ENCODE assay signal across 16 cellular contexts in the genomic region with DNA sequence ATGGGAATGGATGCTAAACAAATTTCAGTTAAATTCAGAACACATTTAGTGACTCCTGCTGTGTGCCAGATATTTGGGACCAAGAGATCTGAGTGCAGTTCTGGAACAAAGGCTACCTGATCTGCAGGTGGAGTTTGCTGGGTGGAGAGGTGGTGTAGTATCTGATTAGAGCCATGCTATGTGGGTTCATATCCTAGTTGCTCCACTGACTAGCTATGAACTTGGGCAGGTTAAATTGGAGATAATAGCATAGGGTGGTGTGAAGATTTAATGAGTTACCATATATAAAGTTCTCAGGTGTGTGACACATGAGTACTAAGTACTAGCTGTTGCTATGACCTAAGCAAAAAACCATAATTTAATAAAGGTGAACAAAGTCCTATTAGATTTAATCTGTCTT. TPM values are rescaled to one million over a fixed set of nuclear protein-coding genes. Genes with fewer than 3 reads are reported as not detected.
DNase-seq lines count a peak whose midpoint lies in the region; FAIRE-seq and TF ChIP-seq lines count a peak whose summit lies in the region.
"Had no signal": no experiment of that assay in that cellular context is flagged by ENCODE, and none has a peak within 500 bp of the region (broad histone marks: within the 10 kb centered on the region; RNA-seq: fewer than 3 reads in every experiment).

No MANE protein-coding gene starts in this region.

- H3K27me3 Mint-ChIP-seq in T-helper 1 cell treated with Interleukin-12 subunit alpha and Interleukin-12 subunit beta and Interleukin-4 antibody, amounts not matched to agents 30 μg/mL and 1 μg/mL, for 36 hours (ENCODE audit: low read depth) = no peaks in the 10 kb centered on the region

- no peak for FAIRE-seq in small intestine (lab: Jason Lieb, UNC)
- FAIRE-seq: TTC549 had no signal

- no peak overlapping the region for H2AFZ ChIP-seq in Loucy (ENCODE audit: low read length)
- H2AFZ ChIP-seq in GM23248 = no peak overlapping the region

- no peaks in the 10 kb centered on the region for H3K9me3 ChIP-seq in Loucy (ENCODE audit: insufficient read depth, low read depth, low read length)
- no peaks in the 10 kb centered on the region for H3K9me3 ChIP-seq in breast epithelium
- H3K9me3 ChIP-seq in small intestine (ENCODE audit: control insufficient read depth, low read depth) = no peaks in the 10 kb centered on the region
- no peaks in the 10 kb centered on the region for H3K9me3 ChIP-seq in GM23248 (ENCODE audit: low read depth)
- H3K9me3 ChIP-seq: heart right ventricle had no signal

- H3K4me1 ChIP-seq in Loucy (ENCODE audit: insufficient read depth, low read length, poor library complexity, severe bottlenecking) (peaks cover 70% of the 10 kb centered on the region), breast epithelium (peaks cover 3 to 7% of the 10 kb centered on the region in 2 donors), small intestine (ENCODE audit: control insufficient read depth in 2 of 2, insufficient read depth in 1 of 2, low read depth in 1 of 2, low read length in 1 of 2) (peaks cover 4 to 12% of the 10 kb centered on the region in 2 donors), GM23248 (ENCODE audit: insufficient read depth) (peaks cover 30% of the 10 kb centered on the region)

- no peak for TF ChIP-seq CTCF in Loucy (conservative IDR thresholded peaks at IDR 0.05; ENCODE audit: low read length)
- TF ChIP-seq CTCF in breast epithelium (IDR thresholded peaks at IDR 0.05) = no peak

- peaks cover 59% of the 10 kb centered on the region for H3K4me1 Mint-ChIP-seq in T-helper 1 cell treated with Interleukin-12 subunit alpha and Interleukin-12 subunit beta and Interleukin-4 antibody, amounts not matched to agents 30 μg/mL and 1 μg/mL, for 36 hours (ENCODE audit: low read depth)

- no peak for TF ChIP-seq POLR2A in breast epithelium (IDR thresholded peaks at IDR 0.05)

- H4K20me1 ChIP-seq in Loucy (ENCODE audit: insufficient read depth, low read length, poor library complexity, severe bottlenecking) (peaks cover 3% of the 10 kb centered on the region), GM23248 (ENCODE audit: insufficient read depth) (no peaks in the 10 kb centered on the region)

- H3K9ac ChIP-seq in Loucy (ENCODE audit: low read depth, low read length, poor library complexity, severe bottlenecking) (peak overlapping the region; percentile 86), GM23248 (no peak overlapping the region)

- peaks cover 7% of the 10 kb centered on the region for H3K36me3 Mint-ChIP-seq in T-helper 1 cell treated with Interleukin-12 subunit alpha and Interleukin-12 subunit beta and Interleukin-4 antibody, amounts not matched to agents 30 μg/mL and 1 μg/mL, for 36 hours (ENCODE audit: low read depth)

- no peak overlapping the region for H3K27ac Mint-ChIP-seq in T-helper 1 cell treated with Interleukin-12 subunit alpha and Interleukin-12 subunit beta and Interleukin-4 antibody, amounts not matched to agents 30 μg/mL and 1 μg/mL, for 36 hours

- H3K79me2 ChIP-seq in Loucy (ENCODE audit: insufficient read depth, low read length) (peaks cover 53% of the 10 kb centered on the region), GM23248 (ENCODE audit: insufficient read depth) (peaks cover 13% of the 10 kb centered on the region; the same call in 1 of the 2 replicates)

- peak overlapping the region; percentile 8 for H3K4me3 Mint-ChIP-seq in T-helper 1 cell treated with Interleukin-12 subunit alpha and Interleukin-12 subunit beta and Interleukin-4 antibody, amounts not matched to agents 30 μg/mL and 1 μg/mL, for 36 hours

- H3K4me2 ChIP-seq in Loucy (ENCODE audit: low read depth, low read length, poor library complexity, severe bottlenecking) (peak overlapping the region; percentile 97), GM23248 (ENCODE audit: unreplicated experiment) (no peak overlapping the region)

- no peak overlapping the region for H3K27ac ChIP-seq in breast epithelium
- H3K27ac ChIP-seq in small intestine (ENCODE audit: low read depth in 1 of 2, low read length in 1 of 2) = no peak overlapping the region
- no peak overlapping the region for H3K27ac ChIP-seq in GM23248
- H3K27ac ChIP-seq: cardiac muscle cell had no signal

- DNase-seq in T-helper 1 cell (no peak), breast epithelium (ENCODE audit: low spot score in 2 of 2) (no peak), small intestine (peak; percentile 82), GM23248 (no peak), hippocampal formation (lab: John Stamatoyannopoulos, UW) (no peak)
- DNase-seq in activated CD8-positive, alpha-beta memory T cell treated with anti-CD3 and anti-CD28 coated beads, Interleukin-2, amount 50 U/mL, for 48 hours = no peak
- DNase-seq: 8988T, heart right ventricle, NCI-H1436 treated with DMSO at 0.1 percent for 48 hours, NCI-H524 treated with DMSO at 0.1 percent for 48 hours had no signal

- intact Hi-C loops in breast epithelium (cut with DNase I; ENCODE audit: low total_unique reads) = no loop called here

- H3K9me3 Mint-ChIP-seq in T-helper 1 cell treated with Interleukin-12 subunit alpha and Interleukin-12 subunit beta and Interleukin-4 antibody, amounts not matched to agents 30 μg/mL and 1 μg/mL, for 36 hours = no peaks in the 10 kb centered on the region

- H3K27me3 ChIP-seq in Loucy (ENCODE audit: insufficient read depth, low read length, poor library complexity, severe bottlenecking) = no peaks in the 10 kb centered on the region
- H3K27me3 ChIP-seq in breast epithelium = no peaks in the 10 kb centered on the region
- no peaks in the 10 kb centered on the region for H3K27me3 ChIP-seq in small intestine (ENCODE audit: control insufficient read depth in 2 of 2, insufficient read depth in 2 of 2, low read length in 2 of 2)
- no peaks in the 10 kb centered on the region for H3K27me3 ChIP-seq in GM23248 (replicated peaks; ENCODE audit: insufficient read depth)

- H3K36me3 ChIP-seq in Loucy (ENCODE audit: insufficient read depth, low read length) (no peaks in the 10 kb centered on the region), breast epithelium (no peaks in the 10 kb centered on the region), small intestine (ENCODE audit: control insufficient read depth in 2 of 2, insufficient read depth in 2 of 2, low read length in 2 of 2) (no peaks in the 10 kb centered on the region), GM23248 (ENCODE audit: low read depth) (no peaks in the 10 kb centered on the region)
- H3K36me3 ChIP-seq: cardiac muscle cell had no signal

- in situ Hi-C loops in GM23248 (cut with MboI) = no loop called here

- H3K9me2 ChIP-seq in Loucy (replicated peaks; ENCODE audit: low read depth, low read length) = no peaks in the 10 kb centered on the region
- H3K9me2 ChIP-seq in GM23248 (ENCODE audit: insufficient read depth) = no peaks in the 10 kb centered on the region

- H3F3A ChIP-seq in Loucy (ENCODE audit: low read depth) (peaks cover 5% of the 10 kb centered on the region; the same call in 1 of the 2 replicates), GM23248 (ENCODE audit: insufficient read depth) (peaks cover 28% of the 10 kb centered on the region)

- H3K4me3 ChIP-seq in Loucy (ENCODE audit: low read length, poor library complexity, severe bottlenecking) (peak overlapping the region; percentile 92), breast epithelium (peak overlapping the region in 2 of 3 donors; percentile 82 to 92), small intestine (ENCODE audit: low read depth in 1 of 2, low read length in 2 of 2) (no peak overlapping the region), GM23248 (no peak overlapping the region)
- H3K4me3 ChIP-seq: cardiac muscle cell had no signal

RNA-seq across cellular contexts. Expression of a gene that starts 2.0 kb away (rescaled TPM):
- 10 to 100 TPM; 19.7 to 49.8 (median 48.7) TPM for total RNA-seq in breast epithelium
- polyA plus RNA-seq in small intestine (10 to 100 TPM in 1 of 3 donors, 1 to 10 TPM in 2; 4.3 to 19.0 (median 5.4) TPM), GM23248 (2016; fragmentation: Nextera tagmentation; extraction: Ambion mirVana) (15.5 and 16.1 TPM in 2 replicates)
- 33.7 and 35.9 TPM in 2 replicates for total RNA-seq in GM23248 (2014; rRNA removed; shearing (Covaris generic))

RNA-seq across cellular contexts. Expression of a gene that starts 24.9 kb away (rescaled TPM):
- total RNA-seq in breast epithelium = 10 to 100 TPM; 35.4 to 52.4 (median 36.1) TPM
- polyA plus RNA-seq in small intestine = 10 to 100 TPM; 29.3 to 35.9 (median 33.2) TPM
- 14.8 and 27.7 TPM in 2 replicates for total RNA-seq in GM23248 (2014; rRNA removed; shearing (Covaris generic))
- polyA plus RNA-seq in GM23248 (2016; fragmentation: Nextera tagmentation; extraction: Ambion mirVana) = 33.3 and 39.4 TPM in 2 replicates

RNA-seq across cellular contexts. Expression of a gene that starts 42.4 kb away (rescaled TPM):
- not detected for total RNA-seq in breast epithelium
- polyA plus RNA-seq in small intestine = not detected
- total RNA-seq in GM23248 (2014; rRNA removed; shearing (Covaris generic)) = not detected in 2 replicates
- polyA plus RNA-seq in GM23248 (2016; fragmentation: Nextera tagmentation; extraction: Ambion mirVana) = not detected in 2 replicates
- total RNA-seq: cardiac muscle cell, epithelial cell of proximal tubule, heart right ventricle, left lobe of liver had no signal
- polyA plus RNA-seq: cardiac muscle cell, heart right ventricle had no signal

Comparison
In these comparisons a context has a peak if more than half of its experiments do, and no peak if none do; other contexts are left out.
1. H3K4me3 ChIP-seq: peak in Loucy (single experiment) and breast epithelium (2 of 3); none in small intestine (0 of 2) and GM23248 (single experiment).